In the genomic region with DNA sequence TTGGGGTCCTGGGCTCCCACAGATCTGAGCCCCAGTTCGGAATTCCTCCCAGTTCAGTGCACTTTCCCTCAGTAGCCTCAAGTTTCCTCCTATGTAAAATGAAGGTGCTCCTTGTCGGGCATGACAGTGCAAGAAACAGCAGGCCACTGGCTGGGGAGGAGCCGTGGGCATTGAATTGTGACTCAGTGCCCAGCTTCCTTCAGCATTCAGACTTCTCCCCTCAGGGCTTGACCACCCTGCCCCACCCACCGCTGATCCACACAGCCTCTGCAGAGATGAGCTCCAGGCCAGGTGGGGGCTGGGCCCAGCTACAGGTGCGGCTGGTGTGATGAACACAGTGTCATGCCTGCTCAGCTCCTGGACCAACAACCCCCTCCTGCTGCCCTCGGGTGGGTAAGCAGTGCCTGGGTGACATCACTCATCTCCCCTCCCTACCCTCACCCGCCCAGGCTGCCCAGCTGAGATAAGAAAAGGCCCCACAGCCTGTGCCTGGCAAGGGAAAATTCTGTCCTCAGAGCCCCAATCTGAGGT, we compare ENCODE assay signal across 10 cellular contexts. TPM values are rescaled to one million over a fixed set of nuclear protein-coding genes. Genes with fewer than 3 reads are reported as not detected.
DNase-seq lines count a peak whose midpoint lies in the region; ATAC-seq and TF ChIP-seq lines count a peak whose summit lies in the region.
"Had no signal": no experiment of that assay in that cellular context is flagged by ENCODE, and none has a peak within 500 bp of the region (broad histone marks: within the 10 kb centered on the region; RNA-seq: fewer than 3 reads in every experiment).

No MANE protein-coding gene starts in this region.

- H3K27me3 ChIP-seq in left ventricle myocardium inferior (ENCODE audit: low read depth) (no peaks in the 10 kb centered on the region), kidney epithelial cell (ENCODE audit: control insufficient read depth, insufficient read depth, low read length) (no peaks in the 10 kb centered on the region)

- no peak overlapping the region for H3K4me3 Mint-ChIP-seq in activated T-helper 17 cell treated with anti-CD3 and anti-CD28 coated beads, Interleukin-2, amount 50 U/mL, for 72 hours

- H3K27ac ChIP-seq in left ventricle myocardium inferior (replicated peaks) (peak overlapping the region; percentile 99), urinary bladder (ENCODE audit: low read depth) (peak overlapping the region; percentile 75)

- intact Hi-C loops in left ventricle myocardium inferior (cut with micrococcal nuclease) (no loop called here), left cardiac atrium (cut with DNase I) (no loop called here), posterior vena cava (cut with DNase I) (no loop called here)

- no peak for TF ChIP-seq CTCF in left ventricle myocardium inferior (IDR thresholded peaks at IDR 0.05; ENCODE audit: borderline replicate concordance)
- TF ChIP-seq CTCF in kidney epithelial cell (IDR thresholded peaks at IDR 0.05; ENCODE audit: insufficient read depth, low read length, poor library complexity, severe bottlenecking), result no peak

- no peaks in the 10 kb centered on the region for H3K9me3 Mint-ChIP-seq in activated T-helper 17 cell treated with anti-CD3 and anti-CD28 coated beads, Interleukin-2, amount 50 U/mL, for 72 hours

- H3K36me3 Mint-ChIP-seq in activated T-helper 17 cell treated with anti-CD3 and anti-CD28 coated beads, Interleukin-2, amount 50 U/mL, for 72 hours (ENCODE audit: low read depth), result peaks cover 52% of the 10 kb centered on the region

- WGBS in urinary bladder, result 65% methylated on average over 7 of the region's 7 CpGs

- H3K4me1 ChIP-seq in left ventricle myocardium inferior (peaks cover 78% of the 10 kb centered on the region), urinary bladder (ENCODE audit: insufficient read depth) (no peaks in the 10 kb centered on the region)

- ATAC-seq in left cardiac atrium (no peak), HG03342 (IDR thresholded peaks at IDR 0.05; ENCODE audit: unreplicated experiment) (no peak), HG03457 (IDR thresholded peaks at IDR 0.05; ENCODE audit: unreplicated experiment) (no peak)
- no peak for ATAC-seq in activated T-helper 17 cell treated with anti-CD3 and anti-CD28 coated beads, Interleukin-2, amount 50 U/mL, for 72 hours (replicated peaks)

- H3K9me3 ChIP-seq in left ventricle myocardium inferior (replicated peaks), result no peaks in the 10 kb centered on the region

- no peaks in the 10 kb centered on the region for H3K27me3 Mint-ChIP-seq in activated T-helper 17 cell treated with anti-CD3 and anti-CD28 coated beads, Interleukin-2, amount 50 U/mL, for 72 hours

- no peak for DNase-seq in left ventricle myocardium inferior
- no peak for DNase-seq in left cardiac atrium
- DNase-seq in kidney epithelial cell (ENCODE audit: low read depth), result peak; percentile 58
- no peak for DNase-seq in posterior vena cava (ENCODE audit: low spot score)
- DNase-seq: central memory CD4-positive, alpha-beta T cell; SIG-M5 had no signal

- H3K36me3 ChIP-seq in left ventricle myocardium inferior (peaks cover 42% of the 10 kb centered on the region), kidney epithelial cell (ENCODE audit: control insufficient read depth, insufficient read depth, low read length) (no peaks in the 10 kb centered on the region), urinary bladder (ENCODE audit: insufficient read depth) (no peaks in the 10 kb centered on the region)

- H3K27ac Mint-ChIP-seq in activated T-helper 17 cell treated with anti-CD3 and anti-CD28 coated beads, Interleukin-2, amount 50 U/mL, for 72 hours, result peak overlapping the region; percentile 78

- H3K4me3 ChIP-seq in left ventricle myocardium inferior, result no peak overlapping the region
- H3K4me3 ChIP-seq in kidney epithelial cell (ENCODE audit: low read depth, low read length), result no peak overlapping the region
- no peak overlapping the region for H3K4me3 ChIP-seq in urinary bladder (ENCODE audit: low read depth, low read length)

- peaks cover 17% of the 10 kb centered on the region for H3K4me1 Mint-ChIP-seq in activated T-helper 17 cell treated with anti-CD3 and anti-CD28 coated beads, Interleukin-2, amount 50 U/mL, for 72 hours

RNA-seq across cellular contexts. Expression of a gene that starts 4.9 kb away (rescaled TPM):
- total RNA-seq in left ventricle myocardium inferior, result 12.8 TPM
- total RNA-seq in left cardiac atrium, result 10 to 100 TPM; 18.3 to 22.1 TPM
- 10 to 100 TPM; 13.7 to 20.9 TPM for total RNA-seq in activated T-helper 17 cell treated with anti-CD3 and anti-CD28 coated beads, Interleukin-2, amount 50 U/mL, for 72 hours
- total RNA-seq in kidney epithelial cell, result 3.1 and 9.0 TPM in 2 replicates
- 17.2 TPM for total RNA-seq in urinary bladder
- polyA plus RNA-seq in urinary bladder, result 16.2 TPM
- total RNA-seq in posterior vena cava, result 10 to 100 TPM; 18.4 to 21.4 TPM

RNA-seq across cellular contexts. Expression of a gene that starts 7.7 kb away (rescaled TPM):
- total RNA-seq in left ventricle myocardium inferior (43.5 TPM), left cardiac atrium (10 to 100 TPM; 39.7 to 42.7 TPM), kidney epithelial cell (22.6 and 25.3 TPM in 2 replicates), urinary bladder (37.3 TPM), posterior vena cava (10 to 100 TPM; 40.3 to 59.6 TPM)
- 10 to 100 TPM; 59.2 to 83.7 TPM for total RNA-seq in activated T-helper 17 cell treated with anti-CD3 and anti-CD28 coated beads, Interleukin-2, amount 50 U/mL, for 72 hours
- polyA plus RNA-seq in urinary bladder, result 25.7 TPM

RNA-seq across cellular contexts. Expression of a gene that starts 56.4 kb away (rescaled TPM):
- total RNA-seq in left ventricle myocardium inferior (235 TPM), left cardiac atrium (100 to 1,000 TPM; 134 to 137 TPM), kidney epithelial cell (28.8 and 31.3 TPM in 2 replicates), urinary bladder (33.3 TPM), posterior vena cava (10 to 100 TPM; 26.7 to 34.7 TPM)
- 10 to 100 TPM; 33.4 to 42.6 TPM for total RNA-seq in activated T-helper 17 cell treated with anti-CD3 and anti-CD28 coated beads, Interleukin-2, amount 50 U/mL, for 72 hours
- 36.3 TPM for polyA plus RNA-seq in urinary bladder

RNA-seq across cellular contexts. Expression of a gene that starts 59.9 kb away (rescaled TPM):
- 0.22 TPM for total RNA-seq in left ventricle myocardium inferior
- total RNA-seq in left cardiac atrium, result under 1 TPM in 1 of 2 donors, not detected in 1; 0.35 TPM
- total RNA-seq in activated T-helper 17 cell treated with anti-CD3 and anti-CD28 coated beads, Interleukin-2, amount 50 U/mL, for 72 hours, result under 1 TPM in 1 of 2 donors, not detected in 1; 0.26 TPM
- total RNA-seq in kidney epithelial cell, result not detected in 2 replicates
- total RNA-seq in urinary bladder, result not detected
- not detected for polyA plus RNA-seq in urinary bladder
- total RNA-seq in posterior vena cava, result not detected
